Comparison of ENCODE assay signal across 9 cellular contexts in the genomic region with DNA sequence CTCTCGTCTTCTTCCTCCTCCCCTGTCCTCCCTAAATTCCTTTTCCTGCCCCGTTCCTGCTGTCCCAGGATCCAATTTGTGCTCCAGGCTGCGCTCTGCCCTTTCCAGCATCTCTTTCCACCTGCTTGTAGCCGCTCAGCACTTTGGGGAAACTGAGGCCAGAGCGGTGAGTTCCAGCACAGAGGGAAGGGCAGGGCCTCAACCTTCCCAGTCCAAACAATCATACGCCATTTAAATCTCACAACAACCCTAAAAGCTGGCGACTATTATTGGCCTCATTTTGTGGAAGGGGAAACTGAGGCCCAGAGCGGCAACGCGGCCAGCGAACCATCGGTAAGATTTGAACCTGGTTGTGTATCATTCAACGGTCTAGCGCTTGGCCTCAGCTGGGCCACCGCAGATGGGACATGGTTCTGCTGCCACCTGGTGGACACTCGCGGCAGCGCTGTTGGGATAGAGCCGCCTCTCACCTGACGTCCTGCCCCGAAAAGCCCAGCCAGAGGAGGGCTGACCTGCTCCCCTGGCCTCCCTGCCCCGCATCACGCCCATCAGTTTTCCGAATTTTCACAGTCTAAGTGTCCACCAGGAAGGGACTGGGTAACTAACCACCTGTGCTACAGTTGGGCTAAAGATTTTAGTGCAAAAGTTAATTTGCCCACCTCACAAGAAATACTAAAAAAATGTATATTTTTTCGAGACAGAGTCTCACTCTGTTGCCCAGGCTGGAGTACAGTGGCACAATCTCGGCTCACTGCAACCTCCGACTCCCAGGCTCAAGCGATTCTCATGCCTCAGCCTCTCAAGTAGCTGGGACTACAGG. TPM values are rescaled to one million over a fixed set of nuclear protein-coding genes. Genes with fewer than 3 reads are reported as not detected.
A peak's percentile ranks its signal among the peaks of the same experiment; 100 is the strongest.
DNase-seq lines count a peak whose midpoint lies in the region; ATAC-seq and TF ChIP-seq lines count a peak whose summit lies in the region.
"Had no signal": no experiment of that assay in that cellular context is flagged by ENCODE, and none has a peak within 500 bp of the region (broad histone marks: within the 10 kb centered on the region; RNA-seq: fewer than 3 reads in every experiment).

No MANE protein-coding gene starts in this region.

- peaks cover 20 to 29% of the 10 kb centered on the region in 2 donors for H3K4me1 Mint-ChIP-seq in effector memory CD8-positive, alpha-beta T cell (ENCODE audit: low read depth in 2 of 2)
- H3K4me1 Mint-ChIP-seq in mesothelial cell of epicardium: peaks cover 11% of the 10 kb centered on the region

- DNase-seq in BJ (ENCODE audit: low read depth) (no peak), NOMO-1 (lab: John Stamatoyannopoulos, UW; ENCODE audit: unreplicated experiment in 2 of 2) (peak; percentile 50 to 75), mesothelial cell of epicardium (ENCODE audit: low spot score in 2 of 2, unreplicated experiment in 2 of 2) (peak; percentile 76 to 96)
- peak; percentile 99 for DNase-seq in activated CD8-positive, alpha-beta memory T cell treated with anti-CD3 and anti-CD28 coated beads for 24 hours
- DNase-seq in effector memory CD8-positive, alpha-beta T cell: peak; percentile 91 to 93 (median 91)
- DNase-seq in stimulated activated CD8-positive, alpha-beta memory T cell treated with anti-CD3 and anti-CD28 coated beads, Interleukin-4, amount 100 ng/mL, for 24 hours (ENCODE audit: low read depth): peak; percentile 86

- POLR2A ChIA-PET in BJ (lab: Charles Lee): no interaction called here

- no peak overlapping the region for H3K4me3 ChIP-seq in BJ (ENCODE audit: low read depth, low read length)

- H3K4me3 Mint-ChIP-seq in effector memory CD8-positive, alpha-beta T cell: no peak overlapping the region
- H3K4me3 Mint-ChIP-seq in mesothelial cell of epicardium: no peak overlapping the region

- no peaks in the 10 kb centered on the region for H3K27me3 Mint-ChIP-seq in effector memory CD8-positive, alpha-beta T cell
- peaks cover 4% of the 10 kb centered on the region for H3K27me3 Mint-ChIP-seq in mesothelial cell of epicardium (ENCODE audit: low read depth)

- no peaks in the 10 kb centered on the region for H3K36me3 ChIP-seq in BJ (ENCODE audit: control insufficient read depth, insufficient read depth, low read length)

- peak overlapping the region in 1 of 2 donors; percentile 81 for H3K27ac Mint-ChIP-seq in effector memory CD8-positive, alpha-beta T cell
- H3K27ac Mint-ChIP-seq in mesothelial cell of epicardium: no peak overlapping the region

- ATAC-seq in HG02798 (IDR thresholded peaks at IDR 0.05; ENCODE audit: poor library complexity, unreplicated experiment): peak; percentile 20
- ATAC-seq in effector memory CD8-positive, alpha-beta T cell (replicated peaks): peak; percentile 21
- no peak for ATAC-seq in HG02884 (IDR thresholded peaks at IDR 0.05; ENCODE audit: unreplicated experiment)

- no peaks in the 10 kb centered on the region for H3K9me3 Mint-ChIP-seq in effector memory CD8-positive, alpha-beta T cell
- no peaks in the 10 kb centered on the region for H3K9me3 Mint-ChIP-seq in mesothelial cell of epicardium

- CTCF ChIA-PET in BJ (lab: Yijun Ruan, JAX): interaction anchor here (0.6 to 4.8 kb wide), 20 partner anchors 10 to 461 kb away, joined by 3 to 28 read pairs (median 4); partner anchors contain the start of genes B3GNT3, CCDC124, CCDC194 and MAP1S

- TF ChIP-seq CTCF in BJ (IDR thresholded peaks at IDR 0.05; ENCODE audit: insufficient read depth, low read depth, low read length) (peak; percentile 97), mesothelial cell of epicardium (IDR thresholded peaks at IDR 0.05; ENCODE audit: unreplicated experiment) (peak; percentile 98)

- H3K36me3 Mint-ChIP-seq in effector memory CD8-positive, alpha-beta T cell (ENCODE audit: insufficient read depth): peaks cover 16% of the 10 kb centered on the region
- H3K36me3 Mint-ChIP-seq in mesothelial cell of epicardium: no peaks in the 10 kb centered on the region

- H3K27me3 ChIP-seq in BJ (ENCODE audit: control insufficient read depth, insufficient read depth, low read length): no peaks in the 10 kb centered on the region

RNA-seq across cellular contexts. Expression of gene RPL18A, which starts 4.2 kb away (rescaled TPM):
- polyA plus RNA-seq in BJ (2011; rRNA removed): 1,501 and 2,264 TPM in 2 replicates
- polyA minus RNA-seq in BJ (2011; rRNA and poly(A)+ RNA removed): 366 and 374 TPM in 2 replicates
- total RNA-seq in mesothelial cell of epicardium: 1,706 to 1,840 TPM (median 1,775 TPM) in 3 replicates

RNA-seq across cellular contexts. Expression of gene JAK3, which starts 7.8 kb away (rescaled TPM):
- 3.3 and 6.1 TPM in 2 replicates for polyA plus RNA-seq in BJ (2011; rRNA removed)
- 7.4 and 9.4 TPM in 2 replicates for polyA minus RNA-seq in BJ (2011; rRNA and poly(A)+ RNA removed)
- total RNA-seq in mesothelial cell of epicardium: 10.7 to 12.3 TPM (median 11.2 TPM) in 3 replicates

RNA-seq across cellular contexts. Expression of gene SLC5A5, which starts 16.2 kb away (rescaled TPM):
- polyA plus RNA-seq in BJ (2011; rRNA removed): not detected in 2 replicates
- not detected in 2 replicates for polyA minus RNA-seq in BJ (2011; rRNA and poly(A)+ RNA removed)
- total RNA-seq in mesothelial cell of epicardium: not detected in 3 replicates
- total RNA-seq: urinary bladder had no signal
- polyA plus RNA-seq: urinary bladder had no signal

RNA-seq across cellular contexts. Expression of gene INSL3, which starts 34.2 kb away (rescaled TPM):
- 0.18 TPM in 1 of 2 replicates, not detected in the other for polyA plus RNA-seq in BJ (2011; rRNA removed)
- polyA minus RNA-seq in BJ (2011; rRNA and poly(A)+ RNA removed): not detected in 2 replicates
- 0.35 to 1.0 TPM (median 0.92 TPM) in 3 replicates for total RNA-seq in mesothelial cell of epicardium
- total RNA-seq: urinary bladder had no signal
